Comparison of ENCODE assay signal across 38 cellular contexts in genomic region chr16:84039696-84040095, GRCh38. TPM values are rescaled to one million over a fixed set of nuclear protein-coding genes. Genes with fewer than 3 reads are reported as not detected.
"Had no signal": no experiment of that assay in that cellular context is flagged by ENCODE, and none has a peak within 500 bp of the region (broad histone marks: within the 10 kb centered on the region; RNA-seq: fewer than 3 reads in every experiment).

No MANE protein-coding gene starts in this region.

- DNase-seq: activated B cell treated with CpG ODN at 0.5 μM for 24 hours; activated CD4-positive, alpha-beta memory T cell treated with anti-CD3 and anti-CD28 coated beads for 36 hours; activated CD4-positive, alpha-beta T cell treated with anti-CD3 and anti-CD28 coated beads for 4 hours; activated CD4-positive, alpha-beta T cell treated with anti-CD3 and anti-CD28 coated beads, Interleukin-2, amount 10 ng/mL, durations not matched to agents 24 days and 14 days; activated CD4-positive, alpha-beta T cell treated with anti-CD3 and anti-CD28 coated beads, Interleukin-2, amount 50 U/mL, for 1 hour; activated CD4-positive, alpha-beta T cell treated with anti-CD3 and anti-CD28 coated beads, Interleukin-2, amount 50 U/mL, for 4 hours; activated CD4-positive, CD25-positive, alpha-beta regulatory T cell treated with anti-CD3 and anti-CD28 coated beads, Interleukin-2, amount 50 U/mL, for 72 hours; activated CD8-positive, alpha-beta memory T cell treated with anti-CD3 and anti-CD28 coated beads, Interleukin-2, amount 50 U/mL, for 4 hours; activated CD8-positive, alpha-beta T cell treated with anti-CD3 and anti-CD28 coated beads for 36 hours; activated effector memory CD4-positive, alpha-beta T cell treated with anti-CD3 and anti-CD28 coated beads, Interleukin-2, amount 50 U/mL, for 16 hours; activated gamma-delta T cell treated with Interleukin-2 at 50 U/mL for 16 hours; activated naive CD4-positive, alpha-beta T cell; activated naive CD4-positive, alpha-beta T cell treated with anti-CD3 and anti-CD28 coated beads for 36 hours; activated naive CD4-positive, alpha-beta T cell treated with anti-CD3 and anti-CD28 coated beads, Interleukin-2, amount 50 U/mL, for 16 hours; activated naive CD8-positive, alpha-beta T cell treated with anti-CD3 and anti-CD28 coated beads for 36 hours; activated T-cell treated with anti-CD3 and anti-CD28 coated beads for 4 hours; activated T-cell treated with anti-CD3 and anti-CD28 coated beads, Interleukin-2, amount 50 U/mL, for 1 hour; activated T-cell treated with anti-CD3 and anti-CD28 coated beads, Interleukin-2, amount 50 U/mL, for 4 hours; activated T-cell treated with anti-CD3 and anti-CD28 coated beads, Interleukin-2, amount 50 U/mL, for 72 hours; adrenal gland; amniotic stem cell; caudate nucleus; T-helper 1 cell; T-helper 2 cell; T-helper 9 cell had no signal

- H3K27ac ChIP-seq: adrenal gland, cardiac muscle cell, VCaP had no signal

- H3K36me3 Mint-ChIP-seq: activated CD4-positive, alpha-beta memory T cell treated with anti-CD3 and anti-CD28 coated beads for 36 hours; activated naive CD8-positive, alpha-beta T cell treated with anti-CD3 and anti-CD28 coated beads for 36 hours; brain had no signal

- FAIRE-seq: bronchial epithelial cell, TTC549 had no signal

- H3K27me3 Mint-ChIP-seq: activated T-helper 17 cell treated with anti-CD3 and anti-CD28 coated beads, Interleukin-2, amount 50 U/mL, for 72 hours had no signal

- H3K4me3 ChIP-seq: adrenal gland, cardiac muscle cell had no signal

- H3K4me1 Mint-ChIP-seq: activated B cell treated with CpG ODN at 0.5 μM for 24 hours; activated CD4-positive, alpha-beta T cell treated with anti-CD3 and anti-CD28 coated beads, Interleukin-2, amount 10 ng/mL, durations not matched to agents 24 days and 14 days; central memory CD8-positive, alpha-beta T cell had no signal

- ATAC-seq: activated CD8-positive, alpha-beta T cell treated with anti-CD3 and anti-CD28 coated beads for 36 hours; activated naive CD4-positive, alpha-beta T cell treated with anti-CD3 and anti-CD28 coated beads, Interleukin-2, amount 50 U/mL, for 72 hours; activated T-cell treated with anti-CD3 and anti-CD28 coated beads, Interleukin-2, amount 50 U/mL, for 4 hours; activated T-cell treated with anti-CD3 and anti-CD28 coated beads, Interleukin-2, amount 50 U/mL, for 72 hours; activated T-helper 17 cell treated with anti-CD3 and anti-CD28 coated beads, Interleukin-2, amount 50 U/mL, for 72 hours had no signal

- H3K9me3 ChIP-seq: adrenal gland had no signal

- H3K9me3 Mint-ChIP-seq: activated CD4-positive, alpha-beta T cell treated with anti-CD3 and anti-CD28 coated beads, Interleukin-2, amount 10 ng/mL, durations not matched to agents 24 days and 14 days; activated T-cell treated with anti-CD3 and anti-CD28 coated beads, Interleukin-2, amount 50 U/mL, for 4 hours; activated T-cell treated with anti-CD3 and anti-CD28 coated beads, Interleukin-2, amount 50 U/mL, for 72 hours; activated T-helper 17 cell treated with anti-CD3 and anti-CD28 coated beads, Interleukin-2, amount 50 U/mL, for 72 hours; central memory CD8-positive, alpha-beta T cell had no signal

- H3K36me3 ChIP-seq: adrenal gland, cardiac muscle cell had no signal

- H3K27ac Mint-ChIP-seq: activated B cell treated with CpG ODN at 0.5 μM for 24 hours; activated CD4-positive, alpha-beta memory T cell treated with anti-CD3 and anti-CD28 coated beads for 36 hours; activated CD4-positive, alpha-beta T cell treated with anti-CD3 and anti-CD28 coated beads, Interleukin-2, amount 10 ng/mL, durations not matched to agents 24 days and 14 days; activated CD8-positive, alpha-beta T cell treated with anti-CD3 and anti-CD28 coated beads for 36 hours; activated naive CD4-positive, alpha-beta T cell treated with anti-CD3 and anti-CD28 coated beads for 36 hours; activated naive CD4-positive, alpha-beta T cell treated with anti-CD3 and anti-CD28 coated beads, Interleukin-2, amount 50 U/mL, for 72 hours; activated naive CD8-positive, alpha-beta T cell treated with anti-CD3 and anti-CD28 coated beads for 36 hours; activated T-cell treated with anti-CD3 and anti-CD28 coated beads, Interleukin-2, amount 50 U/mL, for 72 hours; activated T-helper 1 cell treated with anti-CD3 and anti-CD28 coated beads, Interleukin-12 subunit alpha, Interleukin-12 subunit beta, Interleukin-2, Interleukin-4 antibody, amounts not matched to agents 30 ng/mL and 10 ng/mL and 1 ng/mL, durations not matched to agents 14 hours and 24 hours and 36 hours; activated T-helper 17 cell treated with anti-CD3 and anti-CD28 coated beads, Interleukin-2, amount 50 U/mL, for 72 hours; T-helper 1 cell treated with Interleukin-12 subunit alpha and Interleukin-12 subunit beta and Interleukin-4 antibody, amounts not matched to agents 30 μg/mL and 1 μg/mL, for 36 hours; T-helper 2 cell treated with Interferon-gamma antibody and Interleukin-4, amounts not matched to agents 5 μg/mL and 100 μg/mL, for 36 hours had no signal

- H3K4me3 Mint-ChIP-seq: activated B cell treated with CpG ODN at 0.5 μM for 24 hours; activated CD4-positive, alpha-beta memory T cell treated with anti-CD3 and anti-CD28 coated beads for 36 hours; activated CD4-positive, alpha-beta T cell treated with anti-CD3 and anti-CD28 coated beads, Interleukin-2, amount 10 ng/mL, durations not matched to agents 24 days and 14 days; activated CD8-positive, alpha-beta T cell treated with anti-CD3 and anti-CD28 coated beads for 36 hours; activated naive CD4-positive, alpha-beta T cell treated with anti-CD3 and anti-CD28 coated beads for 36 hours; activated naive CD8-positive, alpha-beta T cell treated with anti-CD3 and anti-CD28 coated beads for 36 hours; activated T-cell treated with anti-CD3 and anti-CD28 coated beads, Interleukin-2, amount 50 U/mL, for 4 hours; activated T-cell treated with anti-CD3 and anti-CD28 coated beads, Interleukin-2, amount 50 U/mL, for 72 hours; activated T-helper 1 cell treated with anti-CD3 and anti-CD28 coated beads, Interleukin-12 subunit alpha, Interleukin-12 subunit beta, Interleukin-2, Interleukin-4 antibody, amounts not matched to agents 30 ng/mL and 10 ng/mL and 1 ng/mL, durations not matched to agents 14 hours and 24 hours and 36 hours; activated T-helper 17 cell treated with anti-CD3 and anti-CD28 coated beads, Interleukin-2, amount 50 U/mL, for 72 hours; brain; central memory CD8-positive, alpha-beta T cell; T-helper 1 cell treated with Interleukin-12 subunit alpha and Interleukin-12 subunit beta and Interleukin-4 antibody, amounts not matched to agents 30 μg/mL and 1 μg/mL, for 36 hours; T-helper 2 cell treated with Interferon-gamma antibody and Interleukin-4, amounts not matched to agents 5 μg/mL and 100 μg/mL, for 36 hours had no signal

- H3K27me3 ChIP-seq: adrenal gland, cardiac muscle cell had no signal

RNA-seq across cellular contexts. Expression of gene SLC38A8, which starts 2.9 kb away (rescaled TPM):
- total RNA-seq: activated B cell treated with CpG ODN at 0.5 μM for 24 hours; activated CD4-positive, alpha-beta memory T cell treated with anti-CD3 and anti-CD28 coated beads for 36 hours; activated CD4-positive, alpha-beta T cell treated with anti-CD3 and anti-CD28 coated beads, Interleukin-2, amount 10 ng/mL, durations not matched to agents 24 days and 14 days; activated CD8-positive, alpha-beta memory T cell treated with anti-CD3 and anti-CD28 coated beads for 36 hours; activated CD8-positive, alpha-beta T cell treated with anti-CD3 and anti-CD28 coated beads for 36 hours; activated naive CD4-positive, alpha-beta T cell treated with anti-CD3 and anti-CD28 coated beads for 36 hours; activated naive CD4-positive, alpha-beta T cell treated with anti-CD3 and anti-CD28 coated beads, Interleukin-2, amount 50 U/mL, for 72 hours; activated naive CD8-positive, alpha-beta T cell treated with anti-CD3 and anti-CD28 coated beads for 36 hours; activated T-cell treated with anti-CD3 and anti-CD28 coated beads, Interleukin-2, amount 50 U/mL, for 4 hours; activated T-cell treated with anti-CD3 and anti-CD28 coated beads, Interleukin-2, amount 50 U/mL, for 72 hours; activated T-helper 1 cell treated with anti-CD3 and anti-CD28 coated beads, Interleukin-12 subunit alpha, Interleukin-12 subunit beta, Interleukin-2, Interleukin-4 antibody, amounts not matched to agents 30 ng/mL and 10 ng/mL and 1 ng/mL, durations not matched to agents 14 hours and 24 hours and 36 hours; activated T-helper 17 cell treated with anti-CD3 and anti-CD28 coated beads, Interleukin-2, amount 50 U/mL, for 72 hours; aorta; bronchial epithelial cell; cardiac muscle cell had no signal
- polyA plus RNA-seq: aorta, cardiac muscle cell had no signal
